15 cellular contexts compared by ENCODE assay signal in the genomic region with DNA sequence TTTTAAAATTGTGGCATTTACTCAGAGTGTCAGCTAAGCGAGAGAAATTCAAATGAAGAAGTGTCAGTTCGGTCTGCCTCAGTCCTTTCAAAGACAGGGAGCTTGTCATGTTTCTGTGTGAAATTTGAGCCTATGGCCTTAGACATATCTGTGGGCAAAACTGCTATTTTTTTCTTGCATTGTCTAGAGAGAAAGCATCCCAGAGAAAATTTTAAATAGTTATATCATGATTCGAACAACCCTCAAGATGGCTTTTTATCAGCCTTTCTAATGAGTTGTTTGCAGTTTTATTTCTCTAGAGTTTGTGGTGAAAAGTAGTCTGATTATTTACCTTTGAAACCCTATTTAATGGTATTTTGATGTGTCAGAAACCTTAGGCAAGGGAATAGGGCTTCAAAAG. TPM values are rescaled to one million over a fixed set of nuclear protein-coding genes. Genes with fewer than 3 reads are reported as not detected.
A peak's percentile ranks its signal among the peaks of the same experiment; 100 is the strongest.
DNase-seq lines count a peak whose midpoint lies in the region; ATAC-seq, FAIRE-seq and TF ChIP-seq lines count a peak whose summit lies in the region.
"Had no signal": no experiment of that assay in that cellular context is flagged by ENCODE, and none has a peak within 500 bp of the region (broad histone marks: within the 10 kb centered on the region; RNA-seq: fewer than 3 reads in every experiment).

No MANE protein-coding gene starts in this region.

- WGBS in neuronal stem cell (ENCODE audit: extremely low coverage in 2 of 2, insufficient read length in 2 of 2, insufficient replicate concordance in 1 of 2), 2 donors, result no CpG with 5 or more reads among the region's 3 CpGs

- no peak overlapping the region for H3K4ac ChIP-seq in neuronal stem cell (ENCODE audit: low read length)

- DNase-seq in GM03348 (ENCODE audit: low spot score) (peak; percentile 10), chondrocyte (ENCODE audit: low spot score) (no peak), neuronal stem cell (ENCODE audit: low spot score) (no peak), frontal cortex (ENCODE audit: low spot score in 2 of 2) (no peak), NCI-H524 treated with DMSO at 0.1 percent for 48 hours (lab: John Stamatoyannopoulos, UW) (no peak), NCI-H2081 treated with DMSO at 0.1 percent for 48 hours (lab: John Stamatoyannopoulos, UW) (no peak)
- DNase-seq: CD4-positive, alpha-beta T cell; KBM-7; NCI-H2029; NCI-H226 had no signal

- no peak overlapping the region for H3K4me2 ChIP-seq in neuronal stem cell (ENCODE audit: insufficient read depth, low read length, poor library complexity, severe bottlenecking)

- H3K4me3 Mint-ChIP-seq in chondrocyte (ENCODE audit: unreplicated experiment), result no peak overlapping the region
- H3K4me3 Mint-ChIP-seq: CD4-positive, alpha-beta T cell had no signal

- H3K27ac Mint-ChIP-seq in chondrocyte (ENCODE audit: unreplicated experiment), result peak overlapping the region; percentile 92
- H3K27ac Mint-ChIP-seq: CD4-positive, alpha-beta T cell had no signal

- H3K4me1 ChIP-seq in neuronal stem cell (ENCODE audit: control insufficient read depth in 2 of 2, insufficient read depth in 1 of 2, low read depth in 1 of 2, low read length in 2 of 2), result no peaks in the 10 kb centered on the region

- peaks cover 13% of the 10 kb centered on the region for H3K36me3 Mint-ChIP-seq in chondrocyte (ENCODE audit: low read depth)

- H2AFZ ChIP-seq in neuronal stem cell (ENCODE audit: low read length), result peak overlapping the region; percentile 50

- no peaks in the 10 kb centered on the region for H3K79me1 ChIP-seq in neuronal stem cell (ENCODE audit: low read depth, low read length)

- no peak overlapping the region for H3K27ac ChIP-seq in neuronal stem cell (replicated peaks; ENCODE audit: low read length)
- H3K27ac ChIP-seq: RWPE1 had no signal

- no peak overlapping the region for H3K23ac ChIP-seq in neuronal stem cell (ENCODE audit: low read depth, low read length, poor library complexity)

- no peak overlapping the region for H4K8ac ChIP-seq in neuronal stem cell (ENCODE audit: low read depth, low read length)

- no peak overlapping the region for H4K91ac ChIP-seq in neuronal stem cell (ENCODE audit: low read depth, low read length, poor library complexity)

- TF ChIP-seq CTCF in chondrocyte (IDR thresholded peaks at IDR 0.05), result no peak

- H2AK5ac ChIP-seq in neuronal stem cell (ENCODE audit: low read depth, low read length), result no peak overlapping the region

- no peak for FAIRE-seq in frontal cortex (lab: Jason Lieb, UNC)

- no peak overlapping the region for H2BK120ac ChIP-seq in neuronal stem cell (ENCODE audit: low read depth, low read length)

- no peaks in the 10 kb centered on the region for H3K9me3 ChIP-seq in neuronal stem cell (replicated peaks in 1 of 2; ENCODE audit: control insufficient read depth in 2 of 2, insufficient read depth in 1 of 2, low read depth in 1 of 2, low read length in 2 of 2)

- H3K27me3 ChIP-seq in neuronal stem cell (ENCODE audit: control insufficient read depth in 3 of 3, insufficient read depth in 3 of 3, low read depth in 1 of 3, low read length in 3 of 3), result no peaks in the 10 kb centered on the region

- peak; percentile 47; the same call in 2 of the 3 replicates for ATAC-seq in SK-N-SH treated with all-trans-retinoic acid at 6 μM for 48 hours
- ATAC-seq in HG02642 (IDR thresholded peaks at IDR 0.05; ENCODE audit: poor library complexity, unreplicated experiment), result no peak
- ATAC-seq: HCT116 had no signal

- H3K27me3 Mint-ChIP-seq in chondrocyte (ENCODE audit: low read depth), result no peaks in the 10 kb centered on the region

- H2BK12ac ChIP-seq in neuronal stem cell (ENCODE audit: low read length), result no peak overlapping the region

- no peak overlapping the region for H3K9ac ChIP-seq in neuronal stem cell (ENCODE audit: low read depth, low read length, poor library complexity)

- no peak overlapping the region for H2BK5ac ChIP-seq in neuronal stem cell (ENCODE audit: low read length)

- no peak overlapping the region for H3K14ac ChIP-seq in neuronal stem cell (ENCODE audit: low read length)

- no peak overlapping the region for H3K4me3 ChIP-seq in neuronal stem cell (ENCODE audit: low read length in 2 of 2)

- H3K18ac ChIP-seq in neuronal stem cell (ENCODE audit: low read length), result no peak overlapping the region

- H2BK15ac ChIP-seq in neuronal stem cell (ENCODE audit: low read length), result no peak overlapping the region

- H3K4me1 Mint-ChIP-seq in chondrocyte (ENCODE audit: low read depth), result peaks cover 59% of the 10 kb centered on the region

- no peaks in the 10 kb centered on the region for H3K36me3 ChIP-seq in neuronal stem cell (replicated peaks in 1 of 2; ENCODE audit: control insufficient read depth in 2 of 2, insufficient read depth in 2 of 2, low read length in 2 of 2)

- peaks cover 20% of the 10 kb centered on the region for H3K9me3 Mint-ChIP-seq in chondrocyte (ENCODE audit: low read depth)
- H3K9me3 Mint-ChIP-seq: CD4-positive, alpha-beta T cell had no signal

TF ChIP-seq in SK-N-SH treated with all-trans-retinoic acid at 6 μM for 48 hours, 23 proteins besides CTCF, POLR2A, EP300 and RAD21:
- TF ChIP-seq OSR1 (CRISPR knock-in tag; IDR thresholded peaks at IDR 0.05) (no peak), ZNF70 (CRISPR knock-in tag; IDR thresholded peaks at IDR 0.05) (no peak), ARNTL (CRISPR knock-in tag; IDR thresholded peaks at IDR 0.05; ENCODE audit: borderline replicate concordance, low read depth) (no peak), SNAI2 (CRISPR knock-in tag; IDR thresholded peaks at IDR 0.05) (no peak), ESRRG (CRISPR knock-in tag; IDR thresholded peaks at IDR 0.05) (no peak), ZFP3 (CRISPR knock-in tag; IDR thresholded peaks at IDR 0.05) (no peak)
- TF ChIP-seq, protein P1, sequence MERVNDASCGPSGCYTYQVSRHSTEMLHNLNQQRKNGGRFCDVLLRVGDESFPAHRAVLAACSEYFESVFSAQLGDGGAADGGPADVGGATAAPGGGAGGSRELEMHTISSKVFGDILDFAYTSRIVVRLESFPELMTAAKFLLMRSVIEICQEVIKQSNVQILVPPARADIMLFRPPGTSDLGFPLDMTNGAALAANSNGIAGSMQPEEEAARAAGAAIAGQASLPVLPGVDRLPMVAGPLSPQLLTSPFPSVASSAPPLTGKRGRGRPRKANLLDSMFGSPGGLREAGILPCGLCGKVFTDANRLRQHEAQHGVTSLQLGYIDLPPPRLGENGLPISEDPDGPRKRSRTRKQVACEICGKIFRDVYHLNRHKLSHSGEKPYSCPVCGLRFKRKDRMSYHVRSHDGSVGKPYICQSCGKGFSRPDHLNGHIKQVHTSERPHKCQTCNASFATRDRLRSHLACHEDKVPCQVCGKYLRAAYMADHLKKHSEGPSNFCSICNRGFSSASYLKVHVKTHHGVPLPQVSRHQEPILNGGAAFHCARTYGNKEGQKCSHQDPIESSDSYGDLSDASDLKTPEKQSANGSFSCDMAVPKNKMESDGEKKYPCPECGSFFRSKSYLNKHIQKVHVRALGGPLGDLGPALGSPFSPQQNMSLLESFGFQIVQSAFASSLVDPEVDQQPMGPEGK (CRISPR knock-in tag; IDR thresholded peaks at IDR 0.05; ENCODE audit: borderline replicate concordance), result no peak

RNA-seq across cellular contexts. Expression of a gene that starts 50.2 kb away (rescaled TPM):
- total RNA-seq in chondrocyte (7.4 to 23.2 TPM (median 22.3 TPM) in 3 replicates), frontal cortex (2.4 TPM)
- not detected for polyA plus RNA-seq in neuronal stem cell (2013, experiment 1 of 2)
- polyA plus RNA-seq in neuronal stem cell (2013, experiment 2 of 2), result not detected
- total RNA-seq: CD4-positive, alpha-beta T cell; G401 had no signal
